In genomic region chr13:41211062-41211461, GRCh38 we compare ENCODE assay signal across 35 cellular contexts. TPM values are rescaled to one million over a fixed set of nuclear protein-coding genes. Genes with fewer than 3 reads are reported as not detected.
DNase-seq lines count a peak whose midpoint lies in the region; ATAC-seq, FAIRE-seq and TF ChIP-seq lines count a peak whose summit lies in the region.
"Had no signal": no experiment of that assay in that cellular context is flagged by ENCODE, and none has a peak within 500 bp of the region (broad histone marks: within the 10 kb centered on the region; RNA-seq: fewer than 3 reads in every experiment).

No MANE protein-coding gene starts in this region.

- no peaks in the 10 kb centered on the region for H4K20me1 ChIP-seq in K562 (replicated peaks; ENCODE audit: control insufficient read depth, insufficient read depth, low read length)
- H4K20me1 ChIP-seq: BLaER1; BLaER1 treated with 17β-estradiol and CSF1 and Interleukin-3, amounts not matched to agents 10 nM and 100 nM had no signal

- H3K4me3 Mint-ChIP-seq in activated T-cell treated with anti-CD3 and anti-CD28 coated beads, Interleukin-2, amount 50 U/mL, for 72 hours = no peak overlapping the region
- peak overlapping the region; percentile 37 for H3K4me3 Mint-ChIP-seq in endothelial cell (ENCODE audit: unreplicated experiment)
- H3K4me3 Mint-ChIP-seq: B cell; CD14-positive monocyte; CD4-positive, alpha-beta memory T cell; CD4-positive, alpha-beta T cell; CD8-positive, alpha-beta T cell had no signal

- peaks cover 5 to 17% of the 10 kb centered on the region in 2 donors for H3K36me3 Mint-ChIP-seq in activated T-cell treated with anti-CD3 and anti-CD28 coated beads, Interleukin-2, amount 50 U/mL, for 72 hours (ENCODE audit: insufficient read depth in 2 of 2)
- peaks cover 16% of the 10 kb centered on the region for H3K36me3 Mint-ChIP-seq in endothelial cell (ENCODE audit: low read depth, unreplicated experiment)

- no peak for TF ChIP-seq RAD21 in K562 (CRISPR knock-in tag; conservative IDR thresholded peaks at IDR 0.05 in 1 of 2, IDR thresholded peaks at IDR 0.05 in 1 of 2)

- no peaks in the 10 kb centered on the region for H3K9me1 ChIP-seq in K562 (ENCODE audit: control insufficient read depth, insufficient read depth, low read length)

- no peak for DNase-seq in activated T-cell treated with anti-CD3 and anti-CD28 coated beads, Interleukin-2, amount 50 U/mL, for 72 hours
- DNase-seq in activated T-cell treated with anti-CD3 and anti-CD28 coated beads, Interleukin-2, amount 50 U/mL, for 1 hour = no peak
- no peak for DNase-seq in K562 (ENCODE audit: extremely low read depth in 1 of 4, low spot score in 3 of 4)
- DNase-seq in endothelial cell (ENCODE audit: low spot score) = no peak
- no peak for DNase-seq in NCI-H526 (lab: John Stamatoyannopoulos, UW)
- DNase-seq: 8988T; ACHN; AML-193; BE2C; C1 segment of cervical spinal cord; Caco-2; Calu3; CD4-positive, alpha-beta memory T cell; CD4-positive, alpha-beta T cell; CD4-positive, CD25-positive, alpha-beta regulatory T cell; CD8-positive, alpha-beta memory T cell; CD8-positive, alpha-beta T cell; COR-L47; DMS 273 treated with DMSO at 0.1 percent for 48 hours; DMS153; DMS53; DMS79; DMS79 treated with DMSO at 0.1 percent for 48 hours; DND-41; EL had no signal

- WGBS in K562 (ENCODE audit: insufficient coverage, low coverage, missing lambda C conversion rate) = 96% methylated on average over 2 of the region's 2 CpGs

- POLR2A ChIA-PET in K562 (lab: Yijun Ruan, JAX) = no interaction called here

- H2AFZ ChIP-seq in K562 (ENCODE audit: low read depth, low read length) = no peak overlapping the region

- H3K27ac ChIP-seq in K562 (ENCODE audit: extremely low read depth, low read depth, low read length) = no peak overlapping the region
- H3K27ac ChIP-seq: 22Rv1; A549; BLaER1; BLaER1 treated with 17β-estradiol and CSF1 and Interleukin-3, amounts not matched to agents 10 nM and 100 nM; C4-2B had no signal

- H3K36me3 ChIP-seq in K562 (ENCODE audit: control insufficient read depth, insufficient read depth, low read length) = no peaks in the 10 kb centered on the region
- H3K36me3 ChIP-seq: BE2C had no signal

- in situ Hi-C loops in K562 (cut with MboI) = no loop called here

- H3K4me2 ChIP-seq in K562 (ENCODE audit: insufficient read depth, low read length) = no peak overlapping the region
- H3K4me2 ChIP-seq: A549; BLaER1; BLaER1 treated with 17β-estradiol and CSF1 and Interleukin-3, amounts not matched to agents 10 nM and 100 nM had no signal

- TF ChIP-seq CTCF in K562 (IDR thresholded peaks at IDR 0.05 in 2 of 3, conservative IDR thresholded peaks at IDR 0.05 in 1 of 3; ENCODE audit: insufficient read depth in 2 of 3, low read depth in 1 of 3, low read length in 3 of 3) = no peak
- no peak for TF ChIP-seq CTCF in endothelial cell (IDR thresholded peaks at IDR 0.05; ENCODE audit: unreplicated experiment)

- FAIRE-seq in K562 (lab: Jason Lieb, UNC) = no peak
- FAIRE-seq: A204.1, A549, D721Med had no signal

- no peak for ATAC-seq in activated T-cell treated with anti-CD3 and anti-CD28 coated beads, Interleukin-2, amount 50 U/mL, for 72 hours (replicated peaks in 1 of 2)
- ATAC-seq in K562 (no peak), GM18520 (IDR thresholded peaks at IDR 0.05; ENCODE audit: unreplicated experiment) (no peak)
- ATAC-seq: A549; CD8-positive, alpha-beta T cell had no signal

- no TSS peak for BruUV-seq in K562 (replicated peaks; lab: Mats Ljungman, UMichigan)

- H3K79me2 ChIP-seq in K562 (ENCODE audit: control insufficient read depth, insufficient read depth, low read length) = no peaks in the 10 kb centered on the region

- H3K9me3 ChIP-seq in K562 (replicated peaks; ENCODE audit: control insufficient read depth, insufficient read depth, low read depth, low read length) = no peaks in the 10 kb centered on the region; the same call in 1 of the 2 replicates
- H3K9me3 ChIP-seq: BE2C had no signal

- no peak for TF ChIP-seq POLR2A in K562 (conservative IDR thresholded peaks at IDR 0.05)

- H3K27me3 Mint-ChIP-seq in activated T-cell treated with anti-CD3 and anti-CD28 coated beads, Interleukin-2, amount 50 U/mL, for 72 hours (ENCODE audit: low read depth) = no peaks in the 10 kb centered on the region
- H3K27me3 Mint-ChIP-seq in endothelial cell (ENCODE audit: unreplicated experiment) = no peaks in the 10 kb centered on the region
- H3K27me3 Mint-ChIP-seq: B cell; CD4-positive, alpha-beta memory T cell; CD4-positive, alpha-beta T cell had no signal

- H3K4me1 ChIP-seq in K562 (replicated peaks in 1 of 2; ENCODE audit: control insufficient read depth in 2 of 2, insufficient read depth in 2 of 2, low read length in 2 of 2) = no peaks in the 10 kb centered on the region
- H3K4me1 ChIP-seq: BE2C; BLaER1; BLaER1 treated with 17β-estradiol and CSF1 and Interleukin-3, amounts not matched to agents 10 nM and 100 nM; Caco-2 had no signal

- no peak overlapping the region for H3K9ac ChIP-seq in K562 (ENCODE audit: insufficient read depth in 1 of 2, low read depth in 2 of 2, low read length in 2 of 2)
- H3K9ac ChIP-seq: BLaER1; BLaER1 treated with 17β-estradiol and CSF1 and Interleukin-3, amounts not matched to agents 10 nM and 100 nM had no signal

- intact Hi-C loops in K562 (cut with micrococcal nuclease) = no loop called here

- peaks cover 4 to 16% of the 10 kb centered on the region in 2 donors for H3K9me3 Mint-ChIP-seq in activated T-cell treated with anti-CD3 and anti-CD28 coated beads, Interleukin-2, amount 50 U/mL, for 72 hours
- H3K9me3 Mint-ChIP-seq in endothelial cell (ENCODE audit: unreplicated experiment) = peaks cover 8% of the 10 kb centered on the region

- H3K4me1 Mint-ChIP-seq in activated T-cell treated with anti-CD3 and anti-CD28 coated beads, Interleukin-2, amount 50 U/mL, for 72 hours (ENCODE audit: low read depth) = no peaks in the 10 kb centered on the region
- no peaks in the 10 kb centered on the region for H3K4me1 Mint-ChIP-seq in endothelial cell (ENCODE audit: unreplicated experiment)
- H3K4me1 Mint-ChIP-seq: B cell; CD14-positive monocyte; CD4-positive, alpha-beta memory T cell; CD8-positive, alpha-beta memory T cell had no signal

- H3K27me3 ChIP-seq in K562 (ENCODE audit: control insufficient read depth in 2 of 2, insufficient read depth in 2 of 2, low read length in 2 of 2) = no peaks in the 10 kb centered on the region
- H3K27me3 ChIP-seq: BE2C; BLaER1; BLaER1 treated with 17β-estradiol and CSF1 and Interleukin-3, amounts not matched to agents 10 nM and 100 nM had no signal

- H3K4me3 ChIP-seq in K562 = no peak overlapping the region
- H3K4me3 ChIP-seq: A549; BLaER1; BLaER1 treated with 17β-estradiol and CSF1 and Interleukin-3, amounts not matched to agents 10 nM and 100 nM had no signal

- TF ChIP-seq EP300 in K562 (IDR thresholded peaks at IDR 0.05; ENCODE audit: low read length) = no peak

- CTCF ChIA-PET in K562 (lab: Yijun Ruan, JAX; ENCODE audit: low intra/inter-chr PET ratio) = no interaction called here

- peak overlapping the region; percentile 32 for H3K27ac Mint-ChIP-seq in activated T-cell treated with anti-CD3 and anti-CD28 coated beads, Interleukin-2, amount 50 U/mL, for 72 hours
- H3K27ac Mint-ChIP-seq in endothelial cell (ENCODE audit: unreplicated experiment) = no peak overlapping the region
- H3K27ac Mint-ChIP-seq: B cell; CD14-positive monocyte; CD4-positive, alpha-beta memory T cell; CD4-positive, alpha-beta T cell; CD4-positive, CD25-positive, alpha-beta regulatory T cell; CD8-positive, alpha-beta memory T cell; CD8-positive, alpha-beta T cell had no signal

RNA-seq across cellular contexts. Expression of gene KBTBD7, which starts 16.7 kb away (rescaled TPM):
- 1 to 10 TPM; 4.2 to 4.6 TPM for total RNA-seq in activated T-cell treated with anti-CD3 and anti-CD28 coated beads, Interleukin-2, amount 50 U/mL, for 72 hours
- total RNA-seq in K562 (2011; cell fraction: chromatin; rRNA removed; ENCODE audit: low replicate concordance) = 4.3 and 4.7 TPM in 2 replicates
- 5.2 and 6.4 TPM in 2 replicates for total RNA-seq in K562 (2011; cell fraction: nucleolus; rRNA removed)
- 3.7 and 4.8 TPM in 2 replicates for total RNA-seq in K562 (2011; cell fraction: nucleoplasm; rRNA removed)
- 2.3 and 3.7 TPM in 2 replicates for total RNA-seq in K562 (2014; rRNA removed)
- total RNA-seq in K562 (2014; rRNA removed; fragmentation: Illumina TruSeq; extraction: Trizol) = 3.5 and 3.6 TPM in 2 replicates
- total RNA-seq in K562 (2015; rRNA removed; fragmentation: Illumina TruSeq; extraction: Trizol) = 3.9 and 4.1 TPM in 2 replicates
- 4.4 and 4.5 TPM in 2 replicates for total RNA-seq in K562 (2021)
- 3.6 and 3.9 TPM in 2 replicates for polyA plus RNA-seq in K562 (2011; rRNA removed)
- 3.9 and 4.1 TPM in 2 replicates for polyA plus RNA-seq in K562 (2011; cell fraction: cytosol; rRNA removed)
- polyA plus RNA-seq in K562 (2011; cell fraction: nucleus; rRNA removed) = 2.3 and 2.8 TPM in 2 replicates
- 3.0 and 3.5 TPM in 2 replicates for polyA plus RNA-seq in K562 (2012)
- 2.9 and 3.3 TPM in 2 replicates for polyA plus RNA-seq in K562 (2014; fragmentation: Illumina TruSeq; extraction: Trizol)
- 1 to 10 TPM; 1.8 to 2.3 TPM for polyA plus RNA-seq in K562 (2014; fragmentation: Nextera tagmentation; extraction: Ambion mirVana)
- 2.5 TPM in 2 replicates for polyA plus RNA-seq in K562 (2014; rRNA removed)
- 9.9 and 10.9 TPM in 2 replicates for polyA minus RNA-seq in K562 (2011; rRNA and poly(A)+ RNA removed)
- 4.7 and 6.4 TPM in 2 replicates for polyA minus RNA-seq in K562 (2011; cell fraction: cytosol; rRNA and poly(A)+ RNA removed)
- polyA minus RNA-seq in K562 (2011; cell fraction: nucleus; rRNA and poly(A)+ RNA removed) = 5.5 and 11.1 TPM in 2 replicates
- total RNA-seq in endothelial cell (ENCODE audit: unreplicated experiment) = 9.0 TPM

RNA-seq across cellular contexts. Expression of gene MTRF1, which starts 52.3 kb away (rescaled TPM):
- total RNA-seq in activated T-cell treated with anti-CD3 and anti-CD28 coated beads, Interleukin-2, amount 50 U/mL, for 72 hours = 10 to 100 TPM; 24.2 to 30.3 TPM
- total RNA-seq in K562 (2011; cell fraction: chromatin; rRNA removed; ENCODE audit: low replicate concordance) = 42.8 and 88.7 TPM in 2 replicates
- 18.0 and 18.7 TPM in 2 replicates for total RNA-seq in K562 (2011; cell fraction: nucleolus; rRNA removed)
- 27.5 and 40.8 TPM in 2 replicates for total RNA-seq in K562 (2011; cell fraction: nucleoplasm; rRNA removed)
- total RNA-seq in K562 (2014; rRNA removed) (12.5 and 14.0 TPM in 2 replicates), K562 (2014; rRNA removed; fragmentation: Illumina TruSeq; extraction: Trizol) (21.4 and 25.1 TPM in 2 replicates), K562 (2015; rRNA removed; fragmentation: Illumina TruSeq; extraction: Trizol) (16.8 and 18.8 TPM in 2 replicates), K562 (2021) (13.0 and 15.1 TPM in 2 replicates), endothelial cell (ENCODE audit: unreplicated experiment) (10.1 TPM)
- polyA plus RNA-seq in K562 (2011; rRNA removed) (25.2 and 33.7 TPM in 2 replicates), K562 (2014; fragmentation: Illumina TruSeq; extraction: Trizol) (17.6 and 20.6 TPM in 2 replicates), K562 (2014; fragmentation: Nextera tagmentation; extraction: Ambion mirVana) (10 to 100 TPM; 19.0 to 20.7 TPM), K562 (2014; rRNA removed) (20.1 and 25.5 TPM in 2 replicates)
- polyA plus RNA-seq in K562 (2011; cell fraction: cytosol; rRNA removed) = 6.1 and 9.4 TPM in 2 replicates
- polyA plus RNA-seq in K562 (2011; cell fraction: nucleus; rRNA removed) = 24.9 and 30.7 TPM in 2 replicates
- polyA plus RNA-seq in K562 (2012) = 9.2 and 12.8 TPM in 2 replicates
- 29.5 and 36.6 TPM in 2 replicates for polyA minus RNA-seq in K562 (2011; rRNA and poly(A)+ RNA removed)
- polyA minus RNA-seq in K562 (2011; cell fraction: cytosol; rRNA and poly(A)+ RNA removed) = 10.2 and 16.1 TPM in 2 replicates
- 12.1 and 18.9 TPM in 2 replicates for polyA minus RNA-seq in K562 (2011; cell fraction: nucleus; rRNA and poly(A)+ RNA removed)
